ENCODE assay signal across 9 cellular contexts in the genomic region with DNA sequence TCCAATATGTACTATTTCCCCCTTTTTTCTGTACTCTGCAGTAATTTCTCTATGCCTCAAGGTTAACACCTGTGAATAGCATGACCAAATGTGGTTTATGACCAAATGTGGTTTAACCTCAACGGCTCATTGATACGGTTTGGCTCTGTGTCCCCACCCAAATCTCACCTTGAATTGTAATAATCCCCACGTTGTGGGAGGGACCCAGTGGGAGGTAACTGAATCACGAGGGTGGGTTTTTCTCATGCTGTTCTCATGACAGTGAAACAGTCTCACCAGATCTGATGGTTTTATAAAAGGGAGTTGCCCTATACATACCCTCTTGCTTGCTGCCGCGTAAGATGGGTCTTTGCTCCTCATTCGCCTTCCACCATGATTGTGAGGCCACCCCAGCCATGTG. TPM values are rescaled to one million over a fixed set of nuclear protein-coding genes. Genes with fewer than 3 reads are reported as not detected.
DNase-seq lines count a peak whose midpoint lies in the region; ATAC-seq and TF ChIP-seq lines count a peak whose summit lies in the region.
"Had no signal": no experiment of that assay in that cellular context is flagged by ENCODE, and none has a peak within 500 bp of the region (broad histone marks: within the 10 kb centered on the region; RNA-seq: fewer than 3 reads in every experiment).

No MANE protein-coding gene starts in this region.

- TF ChIP-seq CTCF in Calu3 (IDR thresholded peaks at IDR 0.05; ENCODE audit: unreplicated experiment), result no peak

- no peak overlapping the region for H3K23ac ChIP-seq in neuronal stem cell (ENCODE audit: low read depth, low read length, poor library complexity)

- H3K18ac ChIP-seq in neuronal stem cell (ENCODE audit: low read length), result no peak overlapping the region

- peak overlapping the region in 1 of 2 donors; percentile 60 for H3K27ac Mint-ChIP-seq in activated naive CD4-positive, alpha-beta T cell treated with anti-CD3 and anti-CD28 coated beads, Interleukin-2, amount 50 U/mL, for 72 hours
- no peak overlapping the region for H3K27ac Mint-ChIP-seq in activated naive CD4-positive, alpha-beta T cell treated with anti-CD3 and anti-CD28 coated beads, Interleukin-2, amount 10 ng/mL, durations not matched to agents 7 days and 5 days
- peak overlapping the region; percentile 81 for H3K27ac Mint-ChIP-seq in activated naive CD8-positive, alpha-beta T cell treated with anti-CD3 and anti-CD28 coated beads, Interleukin-2, amount 50 U/mL, for 24 hours
- H3K27ac Mint-ChIP-seq in Calu3 (ENCODE audit: unreplicated experiment), result no peak overlapping the region

- no peak overlapping the region for H2BK15ac ChIP-seq in neuronal stem cell (ENCODE audit: low read length)

- H2BK12ac ChIP-seq in neuronal stem cell (ENCODE audit: low read length), result no peak overlapping the region

- CTCF ChIA-PET in activated naive CD4-positive, alpha-beta T cell treated with anti-CD3 and anti-CD28 coated beads, Interleukin-2, amount 10 ng/mL, durations not matched to agents 7 days and 5 days (lab: Charles Lee), result no interaction called here
- CTCF ChIA-PET in Calu3 (lab: Charles Lee), result no interaction called here

- H2BK120ac ChIP-seq in neuronal stem cell (ENCODE audit: low read depth, low read length), result no peak overlapping the region

- H3K79me1 ChIP-seq in neuronal stem cell (ENCODE audit: low read depth, low read length), result peaks cover 2% of the 10 kb centered on the region

- intact Hi-C loops in Calu3 (cut with micrococcal nuclease; ENCODE audit: unreplicated experiment), result no loop called here

- H3K36me3 ChIP-seq in neuronal stem cell (replicated peaks in 1 of 2; ENCODE audit: control insufficient read depth in 2 of 2, insufficient read depth in 2 of 2, low read length in 2 of 2), result peaks cover 29 to 98% of the 10 kb centered on the region in 2 donors

- H3K9me3 Mint-ChIP-seq in activated naive CD4-positive, alpha-beta T cell treated with anti-CD3 and anti-CD28 coated beads, Interleukin-2, amount 50 U/mL, for 72 hours, result peaks cover 0 to 4% of the 10 kb centered on the region in 2 donors
- peaks cover 3% of the 10 kb centered on the region for H3K9me3 Mint-ChIP-seq in activated naive CD4-positive, alpha-beta T cell treated with anti-CD3 and anti-CD28 coated beads, Interleukin-2, amount 10 ng/mL, durations not matched to agents 7 days and 5 days
- peaks cover 6% of the 10 kb centered on the region for H3K9me3 Mint-ChIP-seq in activated naive CD8-positive, alpha-beta T cell treated with anti-CD3 and anti-CD28 coated beads, Interleukin-2, amount 50 U/mL, for 24 hours
- H3K9me3 Mint-ChIP-seq in Calu3 (ENCODE audit: low read depth, unreplicated experiment), result no peaks in the 10 kb centered on the region

- peaks cover 40 to 90% of the 10 kb centered on the region in 2 donors for H3K36me3 Mint-ChIP-seq in activated naive CD4-positive, alpha-beta T cell treated with anti-CD3 and anti-CD28 coated beads, Interleukin-2, amount 50 U/mL, for 72 hours
- peaks cover 80% of the 10 kb centered on the region for H3K36me3 Mint-ChIP-seq in activated naive CD4-positive, alpha-beta T cell treated with anti-CD3 and anti-CD28 coated beads, Interleukin-2, amount 10 ng/mL, durations not matched to agents 7 days and 5 days
- peaks cover 88% of the 10 kb centered on the region for H3K36me3 Mint-ChIP-seq in activated naive CD8-positive, alpha-beta T cell treated with anti-CD3 and anti-CD28 coated beads, Interleukin-2, amount 50 U/mL, for 24 hours (ENCODE audit: low read depth)
- peaks cover 31% of the 10 kb centered on the region for H3K36me3 Mint-ChIP-seq in Calu3 (ENCODE audit: insufficient read depth, unreplicated experiment)

- no peak overlapping the region for H3K4me3 ChIP-seq in neuronal stem cell (ENCODE audit: low read length in 2 of 2)

- H2AK5ac ChIP-seq in neuronal stem cell (ENCODE audit: low read depth, low read length), result no peak overlapping the region

- H4K91ac ChIP-seq in neuronal stem cell (ENCODE audit: low read depth, low read length, poor library complexity), result no peak overlapping the region

- H3K4me1 Mint-ChIP-seq in activated naive CD4-positive, alpha-beta T cell treated with anti-CD3 and anti-CD28 coated beads, Interleukin-2, amount 10 ng/mL, durations not matched to agents 7 days and 5 days, result peaks cover 62% of the 10 kb centered on the region
- H3K4me1 Mint-ChIP-seq in activated naive CD8-positive, alpha-beta T cell treated with anti-CD3 and anti-CD28 coated beads, Interleukin-2, amount 50 U/mL, for 24 hours, result peaks cover 66% of the 10 kb centered on the region
- H3K4me1 Mint-ChIP-seq in Calu3 (ENCODE audit: low read depth, unreplicated experiment), result peaks cover 5% of the 10 kb centered on the region

- no TSS peak for BruUV-seq in Calu3 (replicated peaks; lab: Mats Ljungman, UMichigan)

- H2AFZ ChIP-seq in neuronal stem cell (ENCODE audit: low read length), result no peak overlapping the region

- H3K27ac ChIP-seq in neuronal stem cell (replicated peaks; ENCODE audit: low read length), result no peak overlapping the region

- peak; percentile 67 to 84 for ATAC-seq in activated naive CD4-positive, alpha-beta T cell treated with anti-CD3 and anti-CD28 coated beads, Interleukin-2, amount 50 U/mL, for 72 hours
- ATAC-seq in HG03175 (IDR thresholded peaks at IDR 0.05; ENCODE audit: unreplicated experiment), result peak; percentile 47
- ATAC-seq in activated naive CD8-positive, alpha-beta T cell treated with anti-CD3 and anti-CD28 coated beads, Interleukin-2, amount 50 U/mL, for 24 hours, result peak; percentile 74
- peak; percentile 76 for ATAC-seq in stimulated activated naive CD8-positive, alpha-beta T cell treated with anti-CD3 and anti-CD28 coated beads, Interleukin-15, Interleukin-2, amounts not matched to agents 100 U/mL and 50 U/mL, for 24 hours

- H3K14ac ChIP-seq in neuronal stem cell (ENCODE audit: low read length), result no peak overlapping the region

- peak in 1 of 2 donors; percentile 35 for DNase-seq in activated naive CD4-positive, alpha-beta T cell treated with anti-CD3 and anti-CD28 coated beads, Interleukin-2, amount 50 U/mL, for 72 hours (ENCODE audit: low spot score in 2 of 2)
- DNase-seq in activated naive CD4-positive, alpha-beta T cell treated with anti-CD3 and anti-CD28 coated beads, Interleukin-2, amount 10 ng/mL, durations not matched to agents 7 days and 5 days, result no peak
- DNase-seq in activated naive CD8-positive, alpha-beta T cell treated with anti-CD3 and anti-CD28 coated beads, Interleukin-2, amount 50 U/mL, for 24 hours, result peak; percentile 27
- DNase-seq in stimulated activated naive CD8-positive, alpha-beta T cell treated with anti-CD3 and anti-CD28 coated beads, Interleukin-15, Interleukin-2, amounts not matched to agents 100 U/mL and 50 U/mL, for 24 hours, result peak; percentile 38
- DNase-seq in neuronal stem cell (ENCODE audit: low spot score) (no peak), SW 1271 (lab: John Stamatoyannopoulos, UW) (no peak), Calu3 (no peak)
- DNase-seq: NCI-H187 had no signal

- no peak overlapping the region for H4K8ac ChIP-seq in neuronal stem cell (ENCODE audit: low read depth, low read length)

- no peaks in the 10 kb centered on the region for H3K9me3 ChIP-seq in neuronal stem cell (replicated peaks in 1 of 2; ENCODE audit: control insufficient read depth in 2 of 2, insufficient read depth in 1 of 2, low read depth in 1 of 2, low read length in 2 of 2)

- H3K9ac ChIP-seq in neuronal stem cell (ENCODE audit: low read depth, low read length, poor library complexity), result no peak overlapping the region

- no peak overlapping the region for H3K4me2 ChIP-seq in neuronal stem cell (ENCODE audit: insufficient read depth, low read length, poor library complexity, severe bottlenecking)

- no peaks in the 10 kb centered on the region for H3K27me3 ChIP-seq in neuronal stem cell (ENCODE audit: control insufficient read depth in 3 of 3, insufficient read depth in 3 of 3, low read depth in 1 of 3, low read length in 3 of 3)

- H3K4ac ChIP-seq in neuronal stem cell (ENCODE audit: low read length), result no peak overlapping the region

- WGBS in neuronal stem cell (ENCODE audit: extremely low coverage in 2 of 2, insufficient read length in 2 of 2, insufficient replicate concordance in 1 of 2), 2 donors, result no CpG with 5 or more reads among the region's 7 CpGs

- H2BK5ac ChIP-seq in neuronal stem cell (ENCODE audit: low read length), result no peak overlapping the region

- no peaks in the 10 kb centered on the region for H3K27me3 Mint-ChIP-seq in activated naive CD4-positive, alpha-beta T cell treated with anti-CD3 and anti-CD28 coated beads, Interleukin-2, amount 10 ng/mL, durations not matched to agents 7 days and 5 days
- H3K27me3 Mint-ChIP-seq in activated naive CD8-positive, alpha-beta T cell treated with anti-CD3 and anti-CD28 coated beads, Interleukin-2, amount 50 U/mL, for 24 hours, result no peaks in the 10 kb centered on the region
- H3K27me3 Mint-ChIP-seq in Calu3 (ENCODE audit: unreplicated experiment), result no peaks in the 10 kb centered on the region

- H3K4me1 ChIP-seq in neuronal stem cell (ENCODE audit: control insufficient read depth in 2 of 2, insufficient read depth in 1 of 2, low read depth in 1 of 2, low read length in 2 of 2), result no peaks in the 10 kb centered on the region

- H3K4me3 Mint-ChIP-seq in activated naive CD4-positive, alpha-beta T cell treated with anti-CD3 and anti-CD28 coated beads, Interleukin-2, amount 10 ng/mL, durations not matched to agents 7 days and 5 days, result no peak overlapping the region
- peak overlapping the region; percentile 43 for H3K4me3 Mint-ChIP-seq in activated naive CD8-positive, alpha-beta T cell treated with anti-CD3 and anti-CD28 coated beads, Interleukin-2, amount 50 U/mL, for 24 hours
- no peak overlapping the region for H3K4me3 Mint-ChIP-seq in Calu3 (ENCODE audit: low read depth, unreplicated experiment)

RNA-seq across cellular contexts. Expression of a gene that starts 18.7 kb away (rescaled TPM):
- total RNA-seq in activated naive CD4-positive, alpha-beta T cell treated with anti-CD3 and anti-CD28 coated beads, Interleukin-2, amount 50 U/mL, for 72 hours, result 100 to 1,000 TPM; 185 to 239 TPM
- 353 TPM for polyA plus RNA-seq in neuronal stem cell (2013, experiment 1 of 2)
- polyA plus RNA-seq in neuronal stem cell (2013, experiment 2 of 2), result 401 TPM
- 96.2 and 108 TPM in 2 replicates for total RNA-seq in Calu3 (2022)

Comparison
In these comparisons a context has a peak if more than half of its experiments do, and no peak if none do; other contexts are left out.
1. DNase-seq: peak in activated naive CD8-positive, alpha-beta T cell treated with anti-CD3 and anti-CD28 coated beads, Interleukin-2, amount 50 U/mL, for 24 hours (single experiment) and stimulated activated naive CD8-positive, alpha-beta T cell treated with anti-CD3 and anti-CD28 coated beads, Interleukin-15, Interleukin-2, amounts not matched to agents 100 U/mL and 50 U/mL, for 24 hours (single experiment); none in activated naive CD4-positive, alpha-beta T cell treated with anti-CD3 and anti-CD28 coated beads, Interleukin-2, amount 10 ng/mL, durations not matched to agents 7 days and 5 days (single experiment), neuronal stem cell (single experiment), SW 1271 (0 of 2) and Calu3 (single experiment).
2. Peak in every context shown above with its lines, with median percentiles within 50 percentile points of each other: ATAC-seq.